In the genomic region with DNA sequence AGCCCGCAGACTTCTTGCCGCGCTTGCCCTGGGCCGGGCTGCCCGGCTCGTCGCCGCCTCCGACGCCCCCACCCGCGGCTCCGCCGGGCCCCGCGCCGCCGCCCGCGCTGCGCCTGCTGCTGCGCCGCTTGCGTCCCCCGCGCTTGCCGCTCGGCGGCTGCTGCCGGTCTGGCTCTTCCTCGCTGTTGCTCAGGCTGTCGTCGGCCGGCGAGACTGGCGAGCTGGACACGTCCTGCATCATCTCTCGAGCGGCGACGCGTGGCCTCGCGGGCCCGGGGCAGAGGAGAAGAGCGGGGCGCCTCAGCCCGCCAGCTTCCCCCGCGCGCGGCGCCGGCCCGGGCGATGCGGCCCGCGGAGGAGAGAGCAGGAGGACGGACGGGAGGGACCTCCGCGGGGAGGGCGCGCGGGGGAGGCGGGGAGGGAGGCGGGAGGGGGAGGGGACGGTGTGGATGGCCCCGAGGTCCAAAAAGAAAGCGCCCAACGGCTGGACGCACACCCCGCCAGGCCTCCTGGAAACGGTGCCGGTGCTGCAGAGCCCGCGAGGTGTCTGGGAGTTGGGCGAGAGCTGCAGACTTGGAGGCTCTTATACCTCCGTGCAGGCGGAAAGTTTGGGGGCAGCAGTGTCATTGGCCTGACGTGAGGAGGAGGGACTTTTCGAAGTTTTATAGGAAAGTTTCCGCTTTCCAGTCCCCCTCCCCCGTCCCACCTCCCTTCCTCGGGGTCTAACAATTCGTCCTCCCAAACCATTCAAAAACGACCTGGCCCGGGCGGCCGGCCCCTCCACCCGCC, we compare ENCODE assay signal across 8 cellular contexts. TPM values are rescaled to one million over a fixed set of nuclear protein-coding genes. Genes with fewer than 3 reads are reported as not detected.
DNase-seq lines count a peak whose midpoint lies in the region; ATAC-seq lines count a peak whose summit lies in the region.

Gene TWIST1 (minus strand): TSS at position 556 of the 789 bp plus-strand sequence. CDS start 315 bp downstream, at position 241.

- no CpG with 5 or more reads among the region's 92 CpGs for WGBS in mesendoderm (ENCODE audit: extremely low coverage, insufficient coverage, low lambda C conversion rate)
- WGBS in urinary bladder = under 1% methylated on average over 92 of the region's 92 CpGs

- no peaks in the 10 kb centered on the region for H3K79me1 ChIP-seq in mesendoderm (ENCODE audit: low read length)

- H3K79me2 ChIP-seq in mesendoderm (ENCODE audit: control insufficient read depth, insufficient read depth, low read length) = no peaks in the 10 kb centered on the region

- no peak within 1 kb of the TSS for H3K27ac ChIP-seq in mesendoderm (ENCODE audit: low read depth, low read length)
- peak within 1 kb of the TSS; percentile 59 for H3K27ac ChIP-seq in urinary bladder (ENCODE audit: low read depth)

- peak within 1 kb of the TSS; percentile 87 for H3K4me2 ChIP-seq in mesendoderm (ENCODE audit: low read length)

- peak within 1 kb of the TSS; percentile 93 for H3K56ac ChIP-seq in mesendoderm (ENCODE audit: low read length)

- H3K4ac ChIP-seq in mesendoderm (ENCODE audit: low read depth, low read length) = no peak within 1 kb of the TSS

- H3K4me1 ChIP-seq in mesendoderm (ENCODE audit: control insufficient read depth, low read depth, low read length) = peaks cover 4% of the 10 kb centered on the region
- H3K4me1 ChIP-seq in urinary bladder (ENCODE audit: insufficient read depth) = no peaks in the 10 kb centered on the region

- no peak within 1 kb of the TSS for H2BK15ac ChIP-seq in mesendoderm (replicated peaks; ENCODE audit: low read depth)

- ATAC-seq in GM19395 (IDR thresholded peaks at IDR 0.05; ENCODE audit: unreplicated experiment) (peak; percentile 54), GM21528 (IDR thresholded peaks at IDR 0.05; ENCODE audit: low FRiP score, unreplicated experiment) (no peak)

- peak within 1 kb of the TSS; percentile 33 for H3K18ac ChIP-seq in mesendoderm (ENCODE audit: low read length)

- H3K36me3 ChIP-seq in mesendoderm (ENCODE audit: control insufficient read depth, insufficient read depth, low read length) (no peaks in the 10 kb centered on the region), urinary bladder (ENCODE audit: insufficient read depth) (no peaks in the 10 kb centered on the region)

- DNase-seq in AG08396 (ENCODE audit: low spot score) = peak; percentile 85
- DNase-seq in NCI-H345 treated with DMSO at 0.1 percent for 48 hours (lab: John Stamatoyannopoulos, UW; ENCODE audit: unreplicated experiment) = peak; percentile 51
- DNase-seq in dedifferentiated amniotic fluid mesenchymal stem cell (ENCODE audit: extremely low spot score) = peak; percentile 96
- peak; percentile 93 for DNase-seq in mesendoderm
- no peak for DNase-seq in HPDE6-E6E7 (ENCODE audit: extremely low spot score)

- H4K8ac ChIP-seq in mesendoderm (ENCODE audit: low read depth, low read length) = no peak within 1 kb of the TSS

- H2AK5ac ChIP-seq in mesendoderm (ENCODE audit: low read length) = no peak within 1 kb of the TSS

- H4K5ac ChIP-seq in mesendoderm (ENCODE audit: low read length) = no peak within 1 kb of the TSS

- no peak within 1 kb of the TSS for H3K23ac ChIP-seq in mesendoderm (ENCODE audit: low read length)

- H3K27me3 ChIP-seq in mesendoderm (ENCODE audit: insufficient read depth, low read length, poor library complexity) = peaks cover 35% of the 10 kb centered on the region

- H3K9ac ChIP-seq in mesendoderm (ENCODE audit: low read length) = peak within 1 kb of the TSS; percentile 80

- no peak within 1 kb of the TSS for H2BK120ac ChIP-seq in mesendoderm (ENCODE audit: low read depth, low read length)

- no peak within 1 kb of the TSS for H2BK5ac ChIP-seq in mesendoderm (ENCODE audit: low read length)

- H3K4me3 ChIP-seq in mesendoderm (ENCODE audit: low read length) (peak within 1 kb of the TSS; percentile 71), urinary bladder (ENCODE audit: low read depth, low read length) (peak within 1 kb of the TSS; percentile 85)

RNA-seq across cellular contexts. Expression of gene TWIST1, which starts in this region (rescaled TPM):
- polyA plus RNA-seq in mesendoderm (2013, experiment 1 of 2) = 0.69 TPM
- polyA plus RNA-seq in mesendoderm (2013, experiment 2 of 2) = 0.62 TPM
- total RNA-seq in urinary bladder = 22.9 TPM
- 28.4 TPM for polyA plus RNA-seq in urinary bladder
